ENCODE assay signal across 8 cellular contexts in genomic region chr3:52536369-52537164, GRCh38. TPM values are rescaled to one million over a fixed set of nuclear protein-coding genes. Genes with fewer than 3 reads are reported as not detected.
A peak's percentile ranks its signal among the peaks of the same experiment; 100 is the strongest.
DNase-seq lines count a peak whose midpoint lies in the region; ATAC-seq, FAIRE-seq and TF ChIP-seq lines count a peak whose summit lies in the region.

Gene UQCC5, plus strand, starts transcription at chr3:52536605. Its CDS starts 151 bp downstream, at chr3:52536756.

- ATAC-seq in GM18505 (IDR thresholded peaks at IDR 0.05; ENCODE audit: unreplicated experiment) (peak; percentile 73), HG02970 (IDR thresholded peaks at IDR 0.05; ENCODE audit: low FRiP score, unreplicated experiment) (peak; percentile 82), psoas muscle (peak; percentile 91 to 94 (median 93))

- no peaks in the 10 kb centered on the region for H3K27me3 Mint-ChIP-seq in T-helper 2 cell treated with Interferon-gamma antibody and Interleukin-4, amounts not matched to agents 5 μg/mL and 100 μg/mL, for 36 hours (ENCODE audit: low read depth)

- H3K9me3 Mint-ChIP-seq in T-helper 2 cell treated with Interferon-gamma antibody and Interleukin-4, amounts not matched to agents 5 μg/mL and 100 μg/mL, for 36 hours: no peaks in the 10 kb centered on the region

- H3K4me3 ChIP-seq in right atrium auricular region (peak within 1 kb of the TSS; percentile 58 to 69), psoas muscle (peak within 1 kb of the TSS; percentile 83)

- H3K4me1 Mint-ChIP-seq in T-helper 2 cell treated with Interferon-gamma antibody and Interleukin-4, amounts not matched to agents 5 μg/mL and 100 μg/mL, for 36 hours (ENCODE audit: low read depth): peaks cover 41% of the 10 kb centered on the region

- H3K9me3 ChIP-seq in right atrium auricular region: no peaks in the 10 kb centered on the region
- H3K9me3 ChIP-seq in psoas muscle: no peaks in the 10 kb centered on the region

- no peaks in the 10 kb centered on the region for H3K27me3 ChIP-seq in right atrium auricular region
- H3K27me3 ChIP-seq in psoas muscle (ENCODE audit: insufficient read depth in 3 of 3, low read length in 2 of 3): no peaks in the 10 kb centered on the region

- peaks cover 13% of the 10 kb centered on the region for H3K36me3 ChIP-seq in right atrium auricular region
- peaks cover 0 to 12% of the 10 kb centered on the region in 2 donors for H3K36me3 ChIP-seq in psoas muscle (ENCODE audit: insufficient read depth in 1 of 2, low read depth in 1 of 2)

- peak within 1 kb of the TSS; percentile 87 to 93 for H3K27ac ChIP-seq in right atrium auricular region
- H3K27ac ChIP-seq in psoas muscle: peak within 1 kb of the TSS; percentile 96

- H3K4me1 ChIP-seq in right atrium auricular region (peaks cover 0 to 73% of the 10 kb centered on the region in 2 donors), psoas muscle (peaks cover 33% of the 10 kb centered on the region)

- H3K36me3 Mint-ChIP-seq in T-helper 2 cell treated with Interferon-gamma antibody and Interleukin-4, amounts not matched to agents 5 μg/mL and 100 μg/mL, for 36 hours (ENCODE audit: low read depth): peaks cover 24% of the 10 kb centered on the region

- DNase-seq in NCI-H187 treated with DMSO at 0.1 percent for 48 hours (lab: John Stamatoyannopoulos, UW): peak; percentile 67
- peak; percentile 99 for DNase-seq in T-helper 2 cell treated with Interferon-gamma antibody and Interleukin-4, amounts not matched to agents 5 μg/mL and 100 μg/mL, for 36 hours (ENCODE audit: low spot score)
- peak; percentile 84 to 99 (median 96) for DNase-seq in anterior cingulate cortex (lab: John Stamatoyannopoulos, UW)
- DNase-seq in right atrium auricular region (ENCODE audit: low spot score): peak; percentile 99
- DNase-seq in psoas muscle: peak; percentile 98 to 99
- DNase-seq in urothelium cell line (ENCODE audit: low spot score): peak; percentile 99

- TF ChIP-seq POLR2A in GM18505 (IDR thresholded peaks at IDR 0.05; ENCODE audit: borderline replicate concordance, extremely low read depth, insufficient read depth, insufficient read length): peak; percentile 98

- peak; percentile 85 for FAIRE-seq in urothelium cell line (lab: Jason Lieb, UNC)

- 0 to 1% (median 0%) methylated on average over 62 to 65 of the region's 65 CpGs for WGBS in psoas muscle, 3 donors

- H3K4me3 Mint-ChIP-seq in T-helper 2 cell treated with Interferon-gamma antibody and Interleukin-4, amounts not matched to agents 5 μg/mL and 100 μg/mL, for 36 hours: peak within 1 kb of the TSS; percentile 95

- TF ChIP-seq CTCF in right atrium auricular region (IDR thresholded peaks at IDR 0.05) (no peak), psoas muscle (IDR thresholded peaks at IDR 0.05) (no peak)

- intact Hi-C loops in psoas muscle (cut with DNase I): loop anchor here in 1 of 2 donors (5.0 kb wide), 1 partner anchor 64 kb away; no protein-coding TSS in a partner anchor

- peak within 1 kb of the TSS; percentile 96 for H3K27ac Mint-ChIP-seq in T-helper 2 cell treated with Interferon-gamma antibody and Interleukin-4, amounts not matched to agents 5 μg/mL and 100 μg/mL, for 36 hours

RNA-seq across cellular contexts. Expression of gene UQCC5, which starts in this region (rescaled TPM):
- total RNA-seq in right atrium auricular region (1 to 10 TPM; 1.2 to 3.1 TPM), psoas muscle (10 to 100 TPM; 29.5 to 32.7 (median 31.0) TPM)
- 10 to 100 TPM; 34.4 to 95.4 (median 67.9) TPM for polyA plus RNA-seq in psoas muscle

Comparison
In these comparisons a context has a peak if more than half of its experiments do, and no peak if none do; other contexts are left out.
1. Peak in every context shown above with its lines: DNase-seq, ATAC-seq, H3K4me3 ChIP-seq and H3K27ac ChIP-seq.
2. RNA of gene UQCC5 (total RNA-seq): 29.5 to 32.7 TPM in psoas muscle; 1.2 to 3.1 TPM in right atrium auricular region; every median in the first group is over 4 times any median in the second.